23 cellular contexts compared by ENCODE assay signal in genomic region chr22:47146941-47147340, GRCh38.
"Had no signal": no experiment of that assay in that cellular context is flagged by ENCODE, and none has a peak within 500 bp of the region (broad histone marks: within the 10 kb centered on the region; RNA-seq: fewer than 3 reads in every experiment).

No MANE protein-coding gene starts in this region.

- FAIRE-seq: endothelial cell of umbilical vein, keratinocyte had no signal

- H3K4me1 ChIP-seq: foreskin keratinocyte, lower lobe of right lung, psoas muscle, sigmoid colon, testis, tibial nerve, upper lobe of right lung had no signal

- H3K9me3 ChIP-seq: left ventricle myocardium inferior, lower lobe of right lung, psoas muscle, sigmoid colon, testis, tibial nerve, upper lobe of right lung, vagina had no signal

- H3K27me3 ChIP-seq: foreskin keratinocyte, sigmoid colon, testis, tibial nerve, upper lobe of right lung, vagina had no signal

- H3K27ac ChIP-seq: foreskin keratinocyte, left ventricle myocardium inferior, lower lobe of right lung, psoas muscle, sigmoid colon, skin epidermis, testis, tibial nerve, upper lobe of right lung, vagina had no signal

- H3K36me3 ChIP-seq: left ventricle myocardium inferior, lower lobe of right lung, sigmoid colon, upper lobe of right lung, vagina had no signal

- H3K4me3 ChIP-seq: left ventricle myocardium inferior, lower lobe of right lung, psoas muscle, sigmoid colon, skin epidermis, testis, tibial nerve, upper lobe of right lung, vagina had no signal

- ATAC-seq: foreskin keratinocyte; left cardiac atrium; lower lobe of right lung; psoas muscle; stimulated activated naive B cell treated with anti-CD40 and anti-IgM and Interleukin-4, amounts not matched to agents 10 μg/mL and 1 μg/mL and 100 μg/mL, for 72 hours; stimulated activated naive CD8-positive, alpha-beta T cell treated with anti-CD3 and anti-CD28 coated beads, Interleukin-15, amount 100 ng/mL, for 72 hours; upper lobe of right lung had no signal

- DNase-seq: effector CD4-positive, alpha-beta T cell; endodermal cell; erythroblast; foreskin keratinocyte; immature natural killer cell; left cardiac atrium; left ventricle myocardium inferior; lower lobe of right lung; midbrain; retina; sigmoid colon; stimulated activated CD4-positive, alpha-beta T cell treated with anti-CD3 and anti-CD28 coated beads, Interleukin-2, amount 100 ng/mL, for 24 hours; stimulated activated CD4-positive, alpha-beta T cell treated with anti-CD3 and anti-CD28 coated beads, Interleukin-4, amount 100 ng/mL, for 4 hours; stimulated activated naive B cell treated with anti-CD40 and anti-IgM and Interleukin-4, amounts not matched to agents 10 μg/mL and 1 μg/mL and 100 μg/mL, for 72 hours; stimulated activated naive CD8-positive, alpha-beta T cell treated with anti-CD3 and anti-CD28 coated beads, Interleukin-15, amount 100 ng/mL, for 72 hours; testis; upper lobe of right lung had no signal
